ENCODE assay signal across 9 cellular contexts in genomic region chr11:94769897-94770296, GRCh38. TPM values are rescaled to one million over a fixed set of nuclear protein-coding genes. Genes with fewer than 3 reads are reported as not detected.
DNase-seq lines count a peak whose midpoint lies in the region; ATAC-seq and TF ChIP-seq lines count a peak whose summit lies in the region.
"Had no signal": no experiment of that assay in that cellular context is flagged by ENCODE, and none has a peak within 500 bp of the region (broad histone marks: within the 10 kb centered on the region; RNA-seq: fewer than 3 reads in every experiment).

No MANE protein-coding gene starts in this region.

- TF ChIP-seq CTCF in CD4-positive, alpha-beta T cell (IDR thresholded peaks at IDR 0.05), result no peak

- no peak for DNase-seq in CD4-positive, alpha-beta T cell
- DNase-seq in NAMALWA (ENCODE audit: low spot score) (peak; percentile 6), epithelial cell of prostate (ENCODE audit: low read depth, low spot score) (no peak), neuronal stem cell (ENCODE audit: low spot score) (no peak), NCI-H748 (lab: John Stamatoyannopoulos, UW; ENCODE audit: unreplicated experiment) (no peak), SW 1271 (lab: John Stamatoyannopoulos, UW) (no peak), AG20443 (ENCODE audit: low spot score) (no peak)
- DNase-seq: retina had no signal

- no peak for ATAC-seq in CD4-positive, alpha-beta T cell (ENCODE audit: poor library complexity)
- ATAC-seq in stimulated activated memory B cell treated with anti-CD40 and anti-IgM and Interleukin-4, amounts not matched to agents 10 μg/mL and 1 μg/mL and 100 μg/mL, for 72 hours, result no peak

- no peak overlapping the region for H2BK120ac ChIP-seq in neuronal stem cell (ENCODE audit: low read depth, low read length)

- no peaks in the 10 kb centered on the region for H3K36me3 Mint-ChIP-seq in CD4-positive, alpha-beta T cell (ENCODE audit: low read depth)
- H3K36me3 Mint-ChIP-seq in stimulated activated memory B cell treated with anti-CD40 and anti-IgM and Interleukin-4, amounts not matched to agents 10 μg/mL and 1 μg/mL and 100 μg/mL, for 72 hours, result no peaks in the 10 kb centered on the region

- CTCF ChIA-PET in CD4-positive, alpha-beta T cell (lab: Charles Lee), result interaction anchor here (0.5 kb wide), 1 partner anchor 14 kb away, joined by 3 read pairs; no protein-coding TSS in a partner anchor

- no peak overlapping the region for H3K27ac ChIP-seq in CD4-positive, alpha-beta T cell (ENCODE audit: low read depth, low read length)
- H3K27ac ChIP-seq in epithelial cell of prostate, result peak overlapping the region; percentile 98
- H3K27ac ChIP-seq in neuronal stem cell (replicated peaks; ENCODE audit: low read length), result no peak overlapping the region

- no peak overlapping the region for H3K14ac ChIP-seq in neuronal stem cell (ENCODE audit: low read length)

- H3K23ac ChIP-seq in neuronal stem cell (ENCODE audit: low read depth, low read length, poor library complexity), result no peak overlapping the region

- peaks cover 59% of the 10 kb centered on the region for H3K27me3 Mint-ChIP-seq in CD4-positive, alpha-beta T cell
- H3K27me3 Mint-ChIP-seq in stimulated activated memory B cell treated with anti-CD40 and anti-IgM and Interleukin-4, amounts not matched to agents 10 μg/mL and 1 μg/mL and 100 μg/mL, for 72 hours, result peaks cover 48% of the 10 kb centered on the region

- WGBS in neuronal stem cell (ENCODE audit: extremely low coverage in 2 of 2, insufficient read length in 2 of 2, insufficient replicate concordance in 1 of 2), 2 donors, result no CpG with 5 or more reads among the region's 7 CpGs

- peaks cover 9% of the 10 kb centered on the region for H3K79me1 ChIP-seq in neuronal stem cell (ENCODE audit: low read depth, low read length)

- POLR2A ChIA-PET in CD4-positive, alpha-beta T cell (lab: Charles Lee), result interaction anchor here (0.6 kb wide), 1 partner anchor 295 kb away, joined by 3 read pairs; no protein-coding TSS in a partner anchor

- intact Hi-C loops in CD4-positive, alpha-beta T cell (cut with DNase I, micrococcal nuclease), result no loop called here

- H3K4me2 ChIP-seq in neuronal stem cell (ENCODE audit: insufficient read depth, low read length, poor library complexity, severe bottlenecking), result peak overlapping the region; percentile 80

- H3K27me3 ChIP-seq in CD4-positive, alpha-beta T cell (ENCODE audit: control insufficient read depth, insufficient read depth, low read length), result peaks cover 56% of the 10 kb centered on the region
- H3K27me3 ChIP-seq in neuronal stem cell (ENCODE audit: control insufficient read depth in 3 of 3, insufficient read depth in 3 of 3, low read depth in 1 of 3, low read length in 3 of 3), result no peaks in the 10 kb centered on the region

- no peak overlapping the region for H4K91ac ChIP-seq in neuronal stem cell (ENCODE audit: low read depth, low read length, poor library complexity)

- no peak overlapping the region for H2BK12ac ChIP-seq in neuronal stem cell (ENCODE audit: low read length)

- H3K9ac ChIP-seq in neuronal stem cell (ENCODE audit: low read depth, low read length, poor library complexity), result peak overlapping the region; percentile 53

- H3K4me3 ChIP-seq in neuronal stem cell (ENCODE audit: low read length in 2 of 2), result peak overlapping the region; percentile 91 to 99

- no peak overlapping the region for H3K18ac ChIP-seq in neuronal stem cell (ENCODE audit: low read length)

- peak overlapping the region; percentile 52 for H3K4me3 Mint-ChIP-seq in CD4-positive, alpha-beta T cell
- H3K4me3 Mint-ChIP-seq in stimulated activated memory B cell treated with anti-CD40 and anti-IgM and Interleukin-4, amounts not matched to agents 10 μg/mL and 1 μg/mL and 100 μg/mL, for 72 hours, result no peak overlapping the region

- H3K9me3 Mint-ChIP-seq in CD4-positive, alpha-beta T cell, result no peaks in the 10 kb centered on the region
- no peaks in the 10 kb centered on the region for H3K9me3 Mint-ChIP-seq in stimulated activated memory B cell treated with anti-CD40 and anti-IgM and Interleukin-4, amounts not matched to agents 10 μg/mL and 1 μg/mL and 100 μg/mL, for 72 hours

- H2AFZ ChIP-seq in neuronal stem cell (ENCODE audit: low read length), result peak overlapping the region; percentile 90

- no peak overlapping the region for H2BK5ac ChIP-seq in neuronal stem cell (ENCODE audit: low read length)

- H3K9me3 ChIP-seq in CD4-positive, alpha-beta T cell (ENCODE audit: control insufficient read depth, low read length), result no peaks in the 10 kb centered on the region
- peaks cover 0 to 10% of the 10 kb centered on the region in 2 donors for H3K9me3 ChIP-seq in neuronal stem cell (replicated peaks in 1 of 2; ENCODE audit: control insufficient read depth in 2 of 2, insufficient read depth in 1 of 2, low read depth in 1 of 2, low read length in 2 of 2)

- no peak overlapping the region for H3K4ac ChIP-seq in neuronal stem cell (ENCODE audit: low read length)

- H3K36me3 ChIP-seq in neuronal stem cell (replicated peaks in 1 of 2; ENCODE audit: control insufficient read depth in 2 of 2, insufficient read depth in 2 of 2, low read length in 2 of 2), result peaks cover 0 to 3% of the 10 kb centered on the region in 2 donors

- H4K8ac ChIP-seq in neuronal stem cell (ENCODE audit: low read depth, low read length), result no peak overlapping the region

- no peak overlapping the region for H2BK15ac ChIP-seq in neuronal stem cell (ENCODE audit: low read length)

- no peak overlapping the region for H2AK5ac ChIP-seq in neuronal stem cell (ENCODE audit: low read depth, low read length)

- no peaks in the 10 kb centered on the region for H3K4me1 Mint-ChIP-seq in CD4-positive, alpha-beta T cell (ENCODE audit: low read depth)
- peaks cover 12% of the 10 kb centered on the region for H3K4me1 Mint-ChIP-seq in stimulated activated memory B cell treated with anti-CD40 and anti-IgM and Interleukin-4, amounts not matched to agents 10 μg/mL and 1 μg/mL and 100 μg/mL, for 72 hours

- peaks cover 12 to 18% of the 10 kb centered on the region in 2 donors for H3K4me1 ChIP-seq in neuronal stem cell (ENCODE audit: control insufficient read depth in 2 of 2, insufficient read depth in 1 of 2, low read depth in 1 of 2, low read length in 2 of 2)

- no peak overlapping the region for H3K27ac Mint-ChIP-seq in CD4-positive, alpha-beta T cell
- H3K27ac Mint-ChIP-seq in stimulated activated memory B cell treated with anti-CD40 and anti-IgM and Interleukin-4, amounts not matched to agents 10 μg/mL and 1 μg/mL and 100 μg/mL, for 72 hours, result no peak overlapping the region

RNA-seq across cellular contexts. Expression of gene AMOTL1, which starts 1.7 kb away (rescaled TPM):
- under 1 TPM in 1 of 2 experiments, not detected in 1; 0.08 TPM for total RNA-seq in CD4-positive, alpha-beta T cell
- 12.4 TPM for polyA plus RNA-seq in neuronal stem cell (2013, experiment 1 of 2)
- polyA plus RNA-seq in neuronal stem cell (2013, experiment 2 of 2), result 12.2 TPM
